Comparison of ENCODE assay signal across 26 cellular contexts in the genomic region with DNA sequence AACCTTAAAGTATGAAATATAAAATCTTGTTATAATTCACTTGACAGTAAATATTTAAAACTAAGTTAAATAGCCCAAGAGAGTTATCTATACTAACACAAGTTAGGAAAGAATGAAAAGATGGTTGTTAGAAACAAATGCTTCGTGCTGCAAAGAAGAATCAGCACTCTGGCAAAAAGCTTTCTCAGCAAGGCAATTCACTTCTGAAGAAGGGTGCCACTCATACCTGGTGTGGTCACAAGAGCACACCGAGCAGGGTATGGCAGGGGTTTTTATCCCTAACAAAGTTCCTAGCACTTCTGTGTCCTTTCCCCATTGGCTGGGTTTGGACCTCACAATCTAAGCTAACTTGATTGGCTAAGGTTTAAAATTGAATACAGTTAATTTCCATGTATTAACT.
DNase-seq lines count a peak whose midpoint lies in the region; ATAC-seq, FAIRE-seq and TF ChIP-seq lines count a peak whose summit lies in the region.
"Had no signal": no experiment of that assay in that cellular context is flagged by ENCODE, and none has a peak within 500 bp of the region (broad histone marks: within the 10 kb centered on the region; RNA-seq: fewer than 3 reads in every experiment).

No MANE protein-coding gene starts in this region.

- H2BK120ac ChIP-seq in mesendoderm (ENCODE audit: low read depth, low read length), result no peak overlapping the region

- H2AK5ac ChIP-seq in mesendoderm (ENCODE audit: low read length), result no peak overlapping the region

- intact Hi-C loops in HepG2 (cut with micrococcal nuclease; ENCODE audit: unreplicated experiment) (no loop called here), right lobe of liver (cut with DNase I) (no loop called here), K562 (cut with micrococcal nuclease) (no loop called here), lower lobe of right lung (cut with DNase I) (no loop called here)

- H3K56ac ChIP-seq in mesendoderm (ENCODE audit: low read length), result no peak overlapping the region

- H3K27me3 ChIP-seq in HepG2 (ENCODE audit: control insufficient read depth in 1 of 2, insufficient read depth in 2 of 2, low read length in 2 of 2), result no peaks in the 10 kb centered on the region
- H3K27me3 ChIP-seq in right lobe of liver, result no peaks in the 10 kb centered on the region
- H3K27me3 ChIP-seq in K562 (ENCODE audit: control insufficient read depth in 2 of 2, insufficient read depth in 2 of 2, low read length in 2 of 2), result no peaks in the 10 kb centered on the region
- no peaks in the 10 kb centered on the region for H3K27me3 ChIP-seq in mesendoderm (ENCODE audit: insufficient read depth, low read length, poor library complexity)
- H3K27me3 ChIP-seq in lower lobe of right lung (ENCODE audit: low read depth), result no peaks in the 10 kb centered on the region
- H3K27me3 ChIP-seq: BLaER1 treated with 17β-estradiol and CSF1 and Interleukin-3, amounts not matched to agents 10 nM and 100 nM had no signal

- H3K4me1 ChIP-seq in HepG2 (ENCODE audit: insufficient read depth, low read length), result peaks cover 44% of the 10 kb centered on the region
- peaks cover 0 to 17% (median 2%) of the 10 kb centered on the region in 4 donors for H3K4me1 ChIP-seq in right lobe of liver
- H3K4me1 ChIP-seq in K562 (replicated peaks in 1 of 2; ENCODE audit: control insufficient read depth in 2 of 2, insufficient read depth in 2 of 2, low read length in 2 of 2), result no peaks in the 10 kb centered on the region
- peaks cover 3% of the 10 kb centered on the region for H3K4me1 ChIP-seq in mesendoderm (ENCODE audit: control insufficient read depth, low read depth, low read length)
- H3K4me1 ChIP-seq in lower lobe of right lung, result no peaks in the 10 kb centered on the region
- H3K4me1 ChIP-seq: A549; BLaER1 treated with 17β-estradiol and CSF1 and Interleukin-3, amounts not matched to agents 10 nM and 100 nM had no signal

- DNase-seq in HepG2 (ENCODE audit: low spot score), result no peak
- DNase-seq in right lobe of liver, result no peak
- DNase-seq in K562 (ENCODE audit: extremely low read depth in 1 of 4, low spot score in 3 of 4), result no peak
- DNase-seq in mesendoderm, result peak; percentile 8
- no peak for DNase-seq in lower lobe of right lung
- DNase-seq in NCI-H2227 treated with DMSO at 0.1 percent for 48 hours (lab: John Stamatoyannopoulos, UW), result no peak
- DNase-seq: AML-193; CD4-positive, alpha-beta T cell; CD8-positive, alpha-beta memory T cell; COR-L47; DMS 273 treated with DMSO at 0.1 percent for 48 hours; DMS153; DMS53; DMS79; DND-41; EL; GDM1 had no signal

- no peak overlapping the region for H3K4me2 ChIP-seq in HepG2 (ENCODE audit: low read depth, low read length)
- no peak overlapping the region for H3K4me2 ChIP-seq in K562 (ENCODE audit: insufficient read depth, low read length)
- H3K4me2 ChIP-seq in mesendoderm (ENCODE audit: low read length), result no peak overlapping the region
- H3K4me2 ChIP-seq: A549; BLaER1 treated with 17β-estradiol and CSF1 and Interleukin-3, amounts not matched to agents 10 nM and 100 nM had no signal

- H3K18ac ChIP-seq in mesendoderm (ENCODE audit: low read length), result no peak overlapping the region

- WGBS in HepG2 (ENCODE audit: low lambda C conversion rate), result 91% methylated on average over 2 of the region's 2 CpGs
- WGBS in right lobe of liver (ENCODE audit: insufficient coverage, low coverage, low lambda C conversion rate, missing lambda C conversion rate), result 89% methylated on average over 2 of the region's 2 CpGs
- WGBS in K562 (ENCODE audit: insufficient coverage, low coverage, missing lambda C conversion rate), result 5% methylated on average over 2 of the region's 2 CpGs
- WGBS in mesendoderm (ENCODE audit: extremely low coverage, insufficient coverage, low lambda C conversion rate), result no CpG with 5 or more reads among the region's 2 CpGs

- H3K79me1 ChIP-seq in mesendoderm (ENCODE audit: low read length), result peaks cover 1% of the 10 kb centered on the region

- H3K9ac ChIP-seq in HepG2 (ENCODE audit: insufficient read depth, low read depth, low read length) (no peak overlapping the region), K562 (ENCODE audit: insufficient read depth in 1 of 2, low read depth in 2 of 2, low read length in 2 of 2) (no peak overlapping the region), mesendoderm (ENCODE audit: low read length) (no peak overlapping the region)
- H3K9ac ChIP-seq: BLaER1 treated with 17β-estradiol and CSF1 and Interleukin-3, amounts not matched to agents 10 nM and 100 nM had no signal

- POLR2A ChIA-PET in HepG2 (lab: Yijun Ruan, JAX) (no interaction called here), K562 (lab: Yijun Ruan, JAX) (no interaction called here)

- ATAC-seq in HepG2 (no peak), right lobe of liver (no peak), K562 (no peak), lower lobe of right lung (no peak), GM19328 (IDR thresholded peaks at IDR 0.05; ENCODE audit: unreplicated experiment) (no peak)
- ATAC-seq: A549, GM12878 had no signal

- no peak overlapping the region for H3K23ac ChIP-seq in mesendoderm (ENCODE audit: low read length)

- H3K79me2 ChIP-seq in HepG2 (ENCODE audit: insufficient read depth, low read length) (peaks cover 14% of the 10 kb centered on the region), K562 (ENCODE audit: control insufficient read depth, insufficient read depth, low read length) (no peaks in the 10 kb centered on the region), mesendoderm (ENCODE audit: control insufficient read depth, insufficient read depth, low read length) (no peaks in the 10 kb centered on the region)

- CTCF ChIA-PET in HepG2 (lab: Yijun Ruan, JAX; ENCODE audit: low intra/inter-chr PET ratio, low total read pairs), result no interaction called here
- CTCF ChIA-PET in K562 (lab: Yijun Ruan, JAX; ENCODE audit: low intra/inter-chr PET ratio), result no interaction called here

- H3K9me3 ChIP-seq in HepG2 (ENCODE audit: low read length) (peaks cover 15% of the 10 kb centered on the region), right lobe of liver (peaks cover 0 to 5% (median 0%) of the 10 kb centered on the region in 4 donors), K562 (replicated peaks; ENCODE audit: control insufficient read depth, insufficient read depth, low read depth, low read length) (0 out of 2 replicates have a peak, but pooled peaks cover 2% of the 10 kb centered on the region), lower lobe of right lung (peaks cover 20% of the 10 kb centered on the region)

- no peak overlapping the region for H4K5ac ChIP-seq in mesendoderm (ENCODE audit: low read length)

- H2AFZ ChIP-seq in HepG2 (ENCODE audit: low read length) (no peak overlapping the region), K562 (ENCODE audit: low read depth, low read length) (no peak overlapping the region)

- TF ChIP-seq CTCF in HepG2 (CRISPR knock-in tag; IDR thresholded peaks at IDR 0.05) (no peak), right lobe of liver (IDR thresholded peaks at IDR 0.05) (no peak), K562 (IDR thresholded peaks at IDR 0.05 in 2 of 3, conservative IDR thresholded peaks at IDR 0.05 in 1 of 3; ENCODE audit: insufficient read depth in 2 of 3, low read depth in 1 of 3, low read length in 3 of 3) (no peak), lower lobe of right lung (IDR thresholded peaks at IDR 0.05) (no peak)

- TF ChIP-seq POLR2A in HepG2 (IDR thresholded peaks at IDR 0.05; ENCODE audit: insufficient read depth in 1 of 2, low read depth in 2 of 2, low read length in 2 of 2) (no peak), right lobe of liver (IDR thresholded peaks at IDR 0.05) (no peak), K562 (conservative IDR thresholded peaks at IDR 0.05) (no peak)

- no peaks in the 10 kb centered on the region for H3K9me1 ChIP-seq in K562 (ENCODE audit: control insufficient read depth, insufficient read depth, low read length)

- BruUV-seq in HepG2 (replicated peaks; lab: Mats Ljungman, UMichigan) (no TSS peak), K562 (replicated peaks; lab: Mats Ljungman, UMichigan) (no TSS peak)

- H3K27ac ChIP-seq in HepG2 (ENCODE audit: extremely low read length, insufficient read depth, low read length) (no peak overlapping the region), right lobe of liver (no peak overlapping the region), K562 (ENCODE audit: extremely low read depth, low read depth, low read length) (no peak overlapping the region), mesendoderm (ENCODE audit: low read depth, low read length) (no peak overlapping the region), lower lobe of right lung (no peak overlapping the region)
- H3K27ac ChIP-seq: 22Rv1; A549; BLaER1 treated with 17β-estradiol and CSF1 and Interleukin-3, amounts not matched to agents 10 nM and 100 nM; C4-2B had no signal

- H4K20me1 ChIP-seq in HepG2 (ENCODE audit: insufficient read depth, low read length) (no peaks in the 10 kb centered on the region), K562 (replicated peaks; ENCODE audit: control insufficient read depth, insufficient read depth, low read length) (no peaks in the 10 kb centered on the region)
- H4K20me1 ChIP-seq: BLaER1 treated with 17β-estradiol and CSF1 and Interleukin-3, amounts not matched to agents 10 nM and 100 nM had no signal

- no peak for FAIRE-seq in HepG2 (lab: Jason Lieb, UNC)
- no peak for FAIRE-seq in K562 (lab: Jason Lieb, UNC)
- FAIRE-seq: A549, GM12878, GM12892, GM18507 had no signal

- no peak for TF ChIP-seq EP300 in HepG2 (IDR thresholded peaks at IDR 0.05; ENCODE audit: low read depth in 2 of 2, low read length in 2 of 2)
- no peak for TF ChIP-seq EP300 in HepG2 (CRISPR knock-in tag; IDR thresholded peaks at IDR 0.05; ENCODE audit: borderline replicate concordance)
- TF ChIP-seq EP300 in Ishikawa (IDR thresholded peaks at IDR 0.05; ENCODE audit: borderline replicate concordance), result no peak
- no peak for TF ChIP-seq EP300 in K562 (IDR thresholded peaks at IDR 0.05; ENCODE audit: low read length)

- TF ChIP-seq RAD21 in HepG2 (CRISPR knock-in tag; IDR thresholded peaks at IDR 0.05), result no peak
- no peak for TF ChIP-seq RAD21 in Ishikawa (IDR thresholded peaks at IDR 0.05; ENCODE audit: low read depth)
- no peak for TF ChIP-seq RAD21 in K562 (CRISPR knock-in tag; conservative IDR thresholded peaks at IDR 0.05 in 1 of 2, IDR thresholded peaks at IDR 0.05 in 1 of 2)

- H3K4me3 ChIP-seq in HepG2 (replicated peaks in 1 of 3; ENCODE audit: insufficient read depth in 1 of 3, low read depth in 2 of 3, low read length in 3 of 3) (no peak overlapping the region), right lobe of liver (no peak overlapping the region), K562 (no peak overlapping the region), mesendoderm (ENCODE audit: low read length) (no peak overlapping the region), lower lobe of right lung (no peak overlapping the region)
- H3K4me3 ChIP-seq: A549; BLaER1 treated with 17β-estradiol and CSF1 and Interleukin-3, amounts not matched to agents 10 nM and 100 nM; GM12878 had no signal

- in situ Hi-C loops in HepG2 (cut with HindIII; ENCODE audit: extremely low pct_ligation_motif_present, low pct_unique_long_range_greater_than_20kb) (no loop called here), K562 (cut with MboI) (no loop called here)

- no peak overlapping the region for H2BK5ac ChIP-seq in mesendoderm (ENCODE audit: low read length)

- H3K36me3 ChIP-seq in HepG2 (replicated peaks in 1 of 2; ENCODE audit: control insufficient read depth in 1 of 2, insufficient read depth in 2 of 2, low read length in 2 of 2) (no peaks in the 10 kb centered on the region), right lobe of liver (no peaks in the 10 kb centered on the region), K562 (ENCODE audit: control insufficient read depth, insufficient read depth, low read length) (no peaks in the 10 kb centered on the region), mesendoderm (ENCODE audit: control insufficient read depth, insufficient read depth, low read length) (no peaks in the 10 kb centered on the region), lower lobe of right lung (no peaks in the 10 kb centered on the region)

- H2BK15ac ChIP-seq in mesendoderm (replicated peaks; ENCODE audit: low read depth), result no peak overlapping the region

- no peak overlapping the region for H3K4ac ChIP-seq in mesendoderm (ENCODE audit: low read depth, low read length)

- no peak overlapping the region for H4K8ac ChIP-seq in mesendoderm (ENCODE audit: low read depth, low read length)
